In the genomic region with DNA sequence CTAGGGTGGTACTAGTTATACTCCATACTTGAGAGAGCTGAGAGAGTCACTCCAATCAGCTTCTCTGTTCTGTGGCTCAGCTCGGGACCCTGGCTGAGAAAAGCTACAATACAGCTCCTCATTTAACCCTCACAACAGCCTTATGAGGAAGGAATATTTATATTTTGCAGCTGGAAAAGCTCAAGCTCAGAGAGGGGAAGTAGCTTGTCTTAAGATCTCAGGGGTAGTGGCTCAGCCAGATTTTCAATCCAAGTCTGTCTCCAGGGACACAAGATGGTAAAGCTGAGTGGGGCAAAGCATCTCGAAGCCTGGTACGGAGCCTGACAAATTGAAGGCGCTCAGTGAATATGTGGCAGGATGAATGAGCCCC, we compare ENCODE assay signal across 14 cellular contexts. TPM values are rescaled to one million over a fixed set of nuclear protein-coding genes. Genes with fewer than 3 reads are reported as not detected.
DNase-seq lines count a peak whose midpoint lies in the region; ATAC-seq and TF ChIP-seq lines count a peak whose summit lies in the region.
"Had no signal": no experiment of that assay in that cellular context is flagged by ENCODE, and none has a peak within 500 bp of the region (broad histone marks: within the 10 kb centered on the region; RNA-seq: fewer than 3 reads in every experiment).

No MANE protein-coding gene starts in this region.

- H3K4me3 Mint-ChIP-seq in activated B cell treated with CpG ODN at 0.5 μM for 24 hours (peak overlapping the region; percentile 38), memory B cell (no peak overlapping the region), type B pancreatic cell (no peak overlapping the region)
- H3K4me3 Mint-ChIP-seq: endodermal cell had no signal

- H3K27me3 ChIP-seq in right atrium auricular region (no peaks in the 10 kb centered on the region), heart right ventricle (no peaks in the 10 kb centered on the region)
- H3K27me3 ChIP-seq: foreskin keratinocyte had no signal

- H3K36me3 ChIP-seq in right atrium auricular region: peaks cover 12% of the 10 kb centered on the region
- peaks cover 0 to 23% (median 11%) of the 10 kb centered on the region in 9 donors for H3K36me3 ChIP-seq in heart right ventricle

- CTCF ChIA-PET in activated B cell treated with CpG ODN at 0.5 μM for 24 hours (lab: Charles Lee): interaction anchor here (1.3 to 3.9 kb wide), 2 partner anchors 12 to 43 kb away, joined by 6 to 22 read pairs; no protein-coding TSS in a partner anchor

- H3K27me3 Mint-ChIP-seq in activated B cell treated with CpG ODN at 0.5 μM for 24 hours (no peaks in the 10 kb centered on the region), memory B cell (no peaks in the 10 kb centered on the region), type B pancreatic cell (no peaks in the 10 kb centered on the region)

- H3K4me3 ChIP-seq in right atrium auricular region: no peak overlapping the region
- no peak overlapping the region for H3K4me3 ChIP-seq in heart right ventricle

- POLR2A ChIA-PET in activated B cell treated with CpG ODN at 0.5 μM for 24 hours (lab: Charles Lee): interaction anchor here (0.5 to 4.9 kb wide), 11 partner anchors 11 to 211 kb away, joined by 3 to 42 read pairs (median 6); a partner anchor contains a TSS

- DNase-seq in right atrium auricular region (ENCODE audit: low spot score): no peak
- no peak for DNase-seq in heart right ventricle
- DNase-seq in activated B cell treated with CpG ODN at 0.5 μM for 24 hours: no peak
- DNase-seq in memory B cell (ENCODE audit: low spot score in 2 of 2): no peak
- DNase-seq in type B pancreatic cell (ENCODE audit: extremely low spot score, unreplicated experiment): no peak
- DNase-seq in HuH-7.5 (ENCODE audit: low spot score): no peak
- DNase-seq in NCI-H1417 (lab: John Stamatoyannopoulos, UW): no peak
- DNase-seq: endodermal cell; foreskin keratinocyte; NCI-H1694; NCI-H69; stimulated activated CD4-positive, alpha-beta T cell treated with anti-CD3 and anti-CD28 coated beads, Interleukin-2, amount 100 ng/mL, for 24 hours had no signal

- ATAC-seq in heart right ventricle: no peak
- ATAC-seq in activated B cell treated with CpG ODN at 0.5 μM for 24 hours (ENCODE audit: low read depth): no peak
- no peak for ATAC-seq in memory B cell (ENCODE audit: low read depth)
- ATAC-seq in GM19324 (IDR thresholded peaks at IDR 0.05; ENCODE audit: low FRiP score, unreplicated experiment): no peak
- ATAC-seq: foreskin keratinocyte had no signal

- H3K9me3 ChIP-seq in right atrium auricular region: no peaks in the 10 kb centered on the region
- no peaks in the 10 kb centered on the region for H3K9me3 ChIP-seq in heart right ventricle

- TF ChIP-seq CTCF in right atrium auricular region (IDR thresholded peaks at IDR 0.05) (no peak), heart right ventricle (IDR thresholded peaks at IDR 0.05) (no peak), activated B cell treated with CpG ODN at 0.5 μM for 24 hours (IDR thresholded peaks at IDR 0.05) (no peak), type B pancreatic cell (conservative IDR thresholded peaks at IDR 0.05) (no peak)

- peaks cover 3 to 54% of the 10 kb centered on the region in 2 donors for H3K4me1 ChIP-seq in right atrium auricular region
- H3K4me1 ChIP-seq in heart right ventricle: peaks cover 4 to 48% (median 42%) of the 10 kb centered on the region in 9 donors
- H3K4me1 ChIP-seq: foreskin keratinocyte had no signal

- intact Hi-C loops in heart right ventricle (cut with DNase I): no loop called here
- intact Hi-C loops in activated B cell treated with CpG ODN at 0.5 μM for 24 hours (cut with micrococcal nuclease): no loop called here

- H3K4me1 Mint-ChIP-seq in activated B cell treated with CpG ODN at 0.5 μM for 24 hours (peaks cover 51% of the 10 kb centered on the region), memory B cell (peaks cover 31% of the 10 kb centered on the region), type B pancreatic cell (ENCODE audit: unreplicated experiment) (peaks cover 9% of the 10 kb centered on the region)
- H3K4me1 Mint-ChIP-seq: endodermal cell had no signal

- H3K27ac Mint-ChIP-seq in activated B cell treated with CpG ODN at 0.5 μM for 24 hours (peak overlapping the region; percentile 83), memory B cell (peak overlapping the region; percentile 52), type B pancreatic cell (peak overlapping the region; percentile 26)
- H3K27ac Mint-ChIP-seq: endodermal cell had no signal

- H3K9me3 Mint-ChIP-seq in activated B cell treated with CpG ODN at 0.5 μM for 24 hours (no peaks in the 10 kb centered on the region), memory B cell (no peaks in the 10 kb centered on the region), type B pancreatic cell (no peaks in the 10 kb centered on the region)
- H3K9me3 Mint-ChIP-seq: endodermal cell had no signal

- H3K27ac ChIP-seq in right atrium auricular region (peak overlapping the region; percentile 12 to 14), heart right ventricle (peak overlapping the region in 1 of 10 donors; percentile 53)
- H3K27ac ChIP-seq: foreskin keratinocyte had no signal

- WGBS in heart right ventricle, 2 donors: 75 to 82% methylated on average over 4 of the region's 4 CpGs

- H3K36me3 Mint-ChIP-seq in activated B cell treated with CpG ODN at 0.5 μM for 24 hours (ENCODE audit: low read depth) (peaks cover 20% of the 10 kb centered on the region), memory B cell (peaks cover 2% of the 10 kb centered on the region), type B pancreatic cell (peaks cover 3% of the 10 kb centered on the region)

RNA-seq across cellular contexts. Expression of a gene that starts 14.8 kb away (rescaled TPM):
- total RNA-seq in right atrium auricular region: 10 to 100 TPM; 72.3 to 80.9 TPM
- total RNA-seq in heart right ventricle: 10 to 100 TPM; 28.0 to 64.3 (median 39.1) TPM
- polyA plus RNA-seq in heart right ventricle: 10 to 100 TPM; 30.9 to 76.7 TPM
- total RNA-seq in activated B cell treated with CpG ODN at 0.5 μM for 24 hours: 112 and 129 TPM in 2 replicates
- total RNA-seq in type B pancreatic cell (ENCODE audit: low replicate concordance): 58.0 and 100 TPM in 2 replicates

RNA-seq across cellular contexts. Expression of a gene that starts 15.4 kb away (rescaled TPM):
- total RNA-seq in right atrium auricular region (10 to 100 TPM; 38.1 to 42.9 TPM), heart right ventricle (10 to 100 TPM; 21.3 to 44.0 (median 24.7) TPM), activated B cell treated with CpG ODN at 0.5 μM for 24 hours (43.6 and 52.1 TPM in 2 replicates), type B pancreatic cell (ENCODE audit: low replicate concordance) (44.9 and 46.4 TPM in 2 replicates)
- polyA plus RNA-seq in heart right ventricle: 10 to 100 TPM; 22.5 to 56.3 TPM

RNA-seq across cellular contexts. Expression of a gene that starts 31.5 kb away (rescaled TPM):
- total RNA-seq in right atrium auricular region (100 to 1,000 TPM in 1 of 2 donors, 10 to 100 TPM in 1; 59.3 to 131 TPM), heart right ventricle (10 to 100 TPM; 39.3 to 86.4 (median 57.4) TPM), activated B cell treated with CpG ODN at 0.5 μM for 24 hours (33.1 and 40.2 TPM in 2 replicates), type B pancreatic cell (ENCODE audit: low replicate concordance) (32.7 and 50.3 TPM in 2 replicates)
- 10 to 100 TPM; 24.4 to 34.3 TPM for polyA plus RNA-seq in heart right ventricle

RNA-seq across cellular contexts. Expression of a gene that starts 31.9 kb away (rescaled TPM):
- 10 to 100 TPM in 1 of 2 donors, 1 to 10 TPM in 1; 1.1 to 10.8 TPM for total RNA-seq in right atrium auricular region
- 1 to 10 TPM in 7 of 10 donors, under 1 TPM in 2, not detected in 1; 0.64 to 6.1 (median 1.3) TPM for total RNA-seq in heart right ventricle
- polyA plus RNA-seq in heart right ventricle: 10 to 100 TPM in 1 of 2 donors, under 1 TPM in 1; 0.04 to 14.6 TPM
- total RNA-seq in activated B cell treated with CpG ODN at 0.5 μM for 24 hours: 0.20 and 0.22 TPM in 2 replicates
- total RNA-seq in type B pancreatic cell (ENCODE audit: low replicate concordance): not detected in 2 replicates
- total RNA-seq: endodermal cell, foreskin keratinocyte, mononuclear cell had no signal
- polyA plus RNA-seq: foreskin keratinocyte had no signal

RNA-seq across cellular contexts. Expression of a gene that starts 45.7 kb away (rescaled TPM):
- 10 to 100 TPM; 13.8 to 88.7 TPM for total RNA-seq in right atrium auricular region
- 10 to 100 TPM in 4 of 10 donors, 1 to 10 TPM in 6; 6.3 to 47.4 (median 9.0) TPM for total RNA-seq in heart right ventricle
- polyA plus RNA-seq in heart right ventricle: 10 to 100 TPM in 1 of 2 donors, under 1 TPM in 1; 0.03 to 18.4 TPM
- 1.0 and 2.2 TPM in 2 replicates for total RNA-seq in activated B cell treated with CpG ODN at 0.5 μM for 24 hours
- not detected in 2 replicates for total RNA-seq in type B pancreatic cell (ENCODE audit: low replicate concordance)
- total RNA-seq: endodermal cell, foreskin keratinocyte had no signal
- polyA plus RNA-seq: foreskin keratinocyte had no signal

Comparison
In these comparisons a context has a peak if more than half of its experiments do, and no peak if none do; other contexts are left out.
1. H3K27ac Mint-ChIP-seq: peak in every context shown above with its lines; median percentile 83 in activated B cell treated with CpG ODN at 0.5 μM for 24 hours; 52 in memory B cell; 26 in type B pancreatic cell.